In the genomic region with DNA sequence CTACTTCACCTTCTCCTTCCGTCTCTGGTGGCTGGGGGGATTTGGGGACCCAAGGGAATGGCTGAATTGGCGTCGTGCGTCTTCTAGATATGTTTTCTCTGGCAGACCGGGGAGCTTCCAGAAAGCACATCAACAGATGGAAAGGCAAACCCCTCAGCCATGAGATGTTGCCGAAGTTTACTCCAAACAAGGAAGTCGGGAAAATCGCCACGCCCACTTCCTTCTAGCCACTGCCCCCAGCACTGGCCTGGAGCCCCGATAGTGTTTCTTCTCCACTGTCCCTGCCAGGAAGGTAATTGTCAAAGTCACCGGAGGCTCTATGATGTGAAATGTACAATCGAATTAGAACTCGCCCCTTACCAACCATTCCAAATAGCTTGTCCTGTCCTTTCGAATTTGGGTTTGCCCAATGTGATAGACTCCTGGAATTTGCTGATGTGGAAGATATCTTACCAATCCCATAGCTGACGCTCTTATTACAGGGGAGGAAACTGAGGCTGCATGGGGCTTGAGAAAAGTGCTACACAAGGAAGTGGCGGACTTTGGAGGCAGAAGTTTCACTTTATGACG, we compare ENCODE assay signal across 8 cellular contexts.
A peak's percentile ranks its signal among the peaks of the same experiment; 100 is the strongest.
DNase-seq lines count a peak whose midpoint lies in the region; ATAC-seq and TF ChIP-seq lines count a peak whose summit lies in the region.

No MANE protein-coding gene starts in this region.

- H3K36me3 Mint-ChIP-seq in natural killer cell: no peaks in the 10 kb centered on the region

- H3K36me3 ChIP-seq in ACC112 (ENCODE audit: insufficient read depth, low read length): no peaks in the 10 kb centered on the region
- H3K36me3 ChIP-seq in esophagus (ENCODE audit: control insufficient read depth in 2 of 2, insufficient read depth in 2 of 2, low read length in 1 of 2): no peaks in the 10 kb centered on the region

- H3K79me2 ChIP-seq in ACC112 (ENCODE audit: control insufficient read depth, insufficient read depth, low read length, unreplicated experiment): no peaks in the 10 kb centered on the region

- H3K4me1 ChIP-seq in ACC112 (ENCODE audit: control insufficient read depth, insufficient read depth, low read length, unreplicated experiment): no peaks in the 10 kb centered on the region
- H3K4me1 ChIP-seq in esophagus (ENCODE audit: control insufficient read depth in 2 of 2, insufficient read depth in 2 of 2, low read length in 1 of 2): peaks cover 0 to 7% of the 10 kb centered on the region in 2 donors

- H3K27ac ChIP-seq in ACC112 (ENCODE audit: low read depth, low read length) (no peak overlapping the region), esophagus (ENCODE audit: low read depth in 2 of 2, low read length in 1 of 2) (no peak overlapping the region)

- 23 to 26% methylated on average over 17 of the region's 17 CpGs for WGBS in esophagus, 2 donors

- H3K27me3 ChIP-seq in ACC112 (ENCODE audit: insufficient read depth, low read length) (peaks cover 78% of the 10 kb centered on the region), esophagus (ENCODE audit: control insufficient read depth in 1 of 2, insufficient read depth in 2 of 2, low read length in 2 of 2) (peaks cover 4 to 6% of the 10 kb centered on the region in 2 donors)

- ATAC-seq in natural killer cell: no peak
- ATAC-seq in HG03039 (IDR thresholded peaks at IDR 0.05; ENCODE audit: unreplicated experiment): no peak

- intact Hi-C loops in natural killer cell (cut with micrococcal nuclease): no loop called here
- intact Hi-C loops in head of caudate nucleus (cut with DNase I): no loop called here

- peaks cover 6 to 8% of the 10 kb centered on the region in 2 donors for H3K4me1 Mint-ChIP-seq in natural killer cell

- no peak for TF ChIP-seq CTCF in natural killer cell (IDR thresholded peaks at IDR 0.05)

- no peak overlapping the region for H3K27ac Mint-ChIP-seq in natural killer cell

- DNase-seq in NCI-H69 (lab: John Stamatoyannopoulos, UW) (peak; percentile 34), natural killer cell (no peak), head of caudate nucleus (no peak), NCI-H2029 treated with DMSO at 0.1 percent for 48 hours (lab: John Stamatoyannopoulos, UW) (no peak)
- DNase-seq in activated naive CD4-positive, alpha-beta T cell treated with anti-CD3 and anti-CD28 coated beads, Interleukin-2, amount 50 U/mL, for 16 hours: no peak

- H3K27me3 Mint-ChIP-seq in natural killer cell (ENCODE audit: low read depth in 2 of 2): peaks cover 36 to 48% of the 10 kb centered on the region in 2 donors

- H3K4me3 ChIP-seq in ACC112 (ENCODE audit: low read depth, low read length) (peak overlapping the region; percentile 56), esophagus (ENCODE audit: low read depth in 1 of 2, low read length in 2 of 2) (peak overlapping the region; percentile 42 to 50)

- peaks cover 0 to 2% of the 10 kb centered on the region in 2 donors for H3K9me3 Mint-ChIP-seq in natural killer cell

- H3K9me3 ChIP-seq in esophagus (ENCODE audit: control insufficient read depth in 2 of 2, insufficient read depth in 1 of 2, low read depth in 1 of 2, low read length in 1 of 2): no peaks in the 10 kb centered on the region

- H3K4me3 Mint-ChIP-seq in natural killer cell: peak overlapping the region; percentile 67

- H2AFZ ChIP-seq in ACC112 (ENCODE audit: low read length, unreplicated experiment): no peak overlapping the region
